8 cellular contexts compared by ENCODE assay signal in genomic region chr19:48993175-48994034, GRCh38. TPM values are rescaled to one million over a fixed set of nuclear protein-coding genes. Genes with fewer than 3 reads are reported as not detected.
DNase-seq lines count a peak whose midpoint lies in the region; ATAC-seq and TF ChIP-seq lines count a peak whose summit lies in the region.

GYS1 (minus strand) TSS chr19:48993309; CDS start chr19:48993112, 197 bp downstream.
RUVBL2 (plus strand) TSS chr19:48993887; CDS start chr19:48993912, 25 bp downstream.

- H3K4me3 ChIP-seq in BE2C (ENCODE audit: low read depth, low read length) = peak within 1 kb of the TSS; percentile 78
- peak within 1 kb of the TSS; percentile 76 for H3K4me3 ChIP-seq in colonic mucosa

- peak within 1 kb of the TSS; percentile 88 to 99 for H3K9ac ChIP-seq in colonic mucosa (ENCODE audit: low read depth in 2 of 2, low read length in 2 of 2)

- TF ChIP-seq CTCF in BE2C (IDR thresholded peaks at IDR 0.05; ENCODE audit: low read depth, low read length) = peak; percentile 67
- peak; percentile 96 for TF ChIP-seq CTCF in colonic mucosa (IDR thresholded peaks at IDR 0.05)

- ATAC-seq in HG03457 (IDR thresholded peaks at IDR 0.05; ENCODE audit: unreplicated experiment) = peak; percentile 68

- H3K27me3 ChIP-seq in BE2C (no peaks in the 10 kb centered on the region), colonic mucosa (no peaks in the 10 kb centered on the region), layer of hippocampus (ENCODE audit: control insufficient read depth, insufficient read depth, low read length) (no peaks in the 10 kb centered on the region)

- H3K9me3 ChIP-seq in BE2C (no peaks in the 10 kb centered on the region), colonic mucosa (no peaks in the 10 kb centered on the region)

- H3K4me1 ChIP-seq in BE2C = no peaks in the 10 kb centered on the region
- H3K4me1 ChIP-seq in colonic mucosa = peaks cover 9% of the 10 kb centered on the region

- intact Hi-C loops in colonic mucosa (cut with DNase I) = no loop called here

- H3K36me3 ChIP-seq in BE2C (peaks cover 7% of the 10 kb centered on the region; the same call in 1 of the 2 replicates), colonic mucosa (no peaks in the 10 kb centered on the region)

- H3K27ac ChIP-seq in colonic mucosa (peak within 1 kb of the TSS; percentile 86), layer of hippocampus (ENCODE audit: low read depth, low read length) (peak within 1 kb of the TSS; percentile 100)

- DNase-seq in BE2C = peak; percentile 100
- DNase-seq in GM19238 (ENCODE audit: insufficient read length, low spot score) = peak; percentile 98
- peak; percentile 96 for DNase-seq in NCI-H524 treated with DMSO at 0.1 percent for 48 hours (lab: John Stamatoyannopoulos, UW)
- peak; percentile 100 for DNase-seq in activated CD4-positive, alpha-beta T cell treated with anti-CD3 and anti-CD28 coated beads for 48 hours
- peak; percentile 100 for DNase-seq in colonic mucosa
- peak; percentile 99 for DNase-seq in stimulated activated CD4-positive, alpha-beta T cell treated with anti-CD3 and anti-CD28 coated beads, Interleukin-1b, Interleukin-23, amount 100 ng/mL, for 48 hours

RNA-seq across cellular contexts. Expression of gene GYS1, which starts in this region (rescaled TPM):
- polyA plus RNA-seq in BE2C (2012; ENCODE audit: insufficient read depth, insufficient read length, low read depth) = 10.3 TPM
- total RNA-seq in colonic mucosa = 10 to 100 TPM; 48.8 to 54.7 TPM

RNA-seq across cellular contexts. Expression of gene RUVBL2, which starts in this region (rescaled TPM):
- 359 TPM for polyA plus RNA-seq in BE2C (2012; ENCODE audit: insufficient read depth, insufficient read length, low read depth)
- 100 to 1,000 TPM in 1 of 2 donors, 10 to 100 TPM in 1; 54.1 to 151 TPM for total RNA-seq in colonic mucosa

Comparison
In these comparisons a context has a peak if more than half of its experiments do, and no peak if none do; other contexts are left out.
1. Peak in every context shown above with its lines: DNase-seq, ATAC-seq, H3K4me3 ChIP-seq and H3K27ac ChIP-seq.